In genomic region chr16:55155815-55156214, GRCh38 we compare ENCODE assay signal across 17 cellular contexts.
DNase-seq lines count a peak whose midpoint lies in the region; ATAC-seq and TF ChIP-seq lines count a peak whose summit lies in the region.
"Had no signal": no experiment of that assay in that cellular context is flagged by ENCODE, and none has a peak within 500 bp of the region (broad histone marks: within the 10 kb centered on the region; RNA-seq: fewer than 3 reads in every experiment).

No MANE protein-coding gene starts in this region.

- no peak overlapping the region for H3K27ac ChIP-seq in BLaER1 treated with 17β-estradiol and CSF1 and Interleukin-3, amounts not matched to agents 10 nM and 100 nM
- H3K27ac ChIP-seq in H9 (ENCODE audit: insufficient read length, low read depth, low read length) (no peak overlapping the region), endodermal cell (ENCODE audit: low read depth, low read length) (no peak overlapping the region), mesendoderm (ENCODE audit: low read depth, low read length) (no peak overlapping the region)
- H3K27ac ChIP-seq: KMS-11 had no signal

- no peak overlapping the region for H2BK120ac ChIP-seq in H9 (ENCODE audit: low read depth, low read length, poor library complexity, severe bottlenecking)
- H2BK120ac ChIP-seq in mesendoderm (ENCODE audit: low read depth, low read length), result no peak overlapping the region

- no peak overlapping the region for H4K5ac ChIP-seq in H9 (ENCODE audit: insufficient read length, low read depth, low read length)
- no peak overlapping the region for H4K5ac ChIP-seq in mesendoderm (ENCODE audit: low read length)

- H4K8ac ChIP-seq in H9 (replicated peaks; ENCODE audit: insufficient read length, low read depth, low read length) (no peak overlapping the region), mesendoderm (ENCODE audit: low read depth, low read length) (no peak overlapping the region)

- no peak overlapping the region for H4K91ac ChIP-seq in H9 (ENCODE audit: insufficient read length, low read depth, low read length)

- WGBS in H9 (ENCODE audit: extremely low coverage, insufficient read length, low lambda C conversion rate), result no CpG with 5 or more reads among the region's 9 CpGs
- WGBS in endodermal cell (ENCODE audit: insufficient coverage in 1 of 2, insufficient read length in 1 of 2), 2 experiments, result 85 to 88% methylated on average over 7 to 9 of the region's 9 CpGs
- no CpG with 5 or more reads among the region's 9 CpGs for WGBS in mesendoderm (ENCODE audit: extremely low coverage, insufficient coverage, low lambda C conversion rate)

- H2AK5ac ChIP-seq in H9 (ENCODE audit: insufficient read length, low read length) (no peak overlapping the region), mesendoderm (ENCODE audit: low read length) (no peak overlapping the region)

- H2AFZ ChIP-seq in H9 (ENCODE audit: low read length), result no peak overlapping the region

- H3K27me3 Mint-ChIP-seq in H9 (ENCODE audit: low read depth) (0 out of 2 replicates have a peak, but pooled peaks cover 3% of the 10 kb centered on the region), endodermal cell (ENCODE audit: insufficient read depth) (peaks cover 4% of the 10 kb centered on the region)
- H3K27me3 Mint-ChIP-seq in activated naive CD8-positive, alpha-beta T cell treated with anti-CD3 and anti-CD28 coated beads for 36 hours, result peaks cover 3% of the 10 kb centered on the region

- H3T11ph ChIP-seq in H9 (ENCODE audit: low read length), result no peak overlapping the region

- TF ChIP-seq CTCF in H9 (conservative IDR thresholded peaks at IDR 0.05) (peak; percentile 54), endodermal cell (conservative IDR thresholded peaks at IDR 0.05) (peak; percentile 40)

- H3K4me1 ChIP-seq in BLaER1 treated with 17β-estradiol and CSF1 and Interleukin-3, amounts not matched to agents 10 nM and 100 nM, result peaks cover 12 to 22% (median 20%) of the 10 kb centered on the region in 10 experiments
- H3K4me1 ChIP-seq in H9 (ENCODE audit: insufficient read depth, low read length) (peaks cover 2% of the 10 kb centered on the region; the same call in 1 of the 2 replicates), endodermal cell (ENCODE audit: control insufficient read depth, insufficient read depth, low read length) (no peaks in the 10 kb centered on the region), mesendoderm (ENCODE audit: control insufficient read depth, low read depth, low read length) (no peaks in the 10 kb centered on the region)

- peaks cover 10 to 11% of the 10 kb centered on the region in 2 experiments for H3K4me1 Mint-ChIP-seq in H9
- no peaks in the 10 kb centered on the region for H3K4me1 Mint-ChIP-seq in endodermal cell
- no peaks in the 10 kb centered on the region for H3K4me1 Mint-ChIP-seq in activated naive CD8-positive, alpha-beta T cell treated with anti-CD3 and anti-CD28 coated beads for 36 hours
- H3K4me1 Mint-ChIP-seq: CD4-positive, CD25-positive, alpha-beta regulatory T cell; CD8-positive, alpha-beta memory T cell had no signal

- H3K23ac ChIP-seq in H9 (ENCODE audit: insufficient read length, low read depth, low read length), result no peak overlapping the region
- no peak overlapping the region for H3K23ac ChIP-seq in mesendoderm (ENCODE audit: low read length)

- DNase-seq in H9 (peak; percentile 50), endodermal cell (peak; percentile 55), mesendoderm (peak; percentile 27)
- DNase-seq in activated naive CD8-positive, alpha-beta T cell treated with anti-CD3 and anti-CD28 coated beads for 36 hours, result no peak
- DNase-seq: 8988T; C1 segment of cervical spinal cord; CD4-positive, CD25-positive, alpha-beta regulatory T cell; CD8-positive, alpha-beta memory T cell; COR-L47; DMS 273 treated with DMSO at 0.1 percent for 48 hours; DMS53; GDM1 had no signal

- H3K56ac ChIP-seq in H9 (ENCODE audit: insufficient read length, low read depth, low read length), result no peak overlapping the region
- no peak overlapping the region for H3K56ac ChIP-seq in mesendoderm (ENCODE audit: low read length)

- H3K79me1 ChIP-seq in H9 (ENCODE audit: insufficient read depth, low read depth, low read length, poor library complexity, severe bottlenecking) (no peaks in the 10 kb centered on the region), mesendoderm (ENCODE audit: low read length) (no peaks in the 10 kb centered on the region)

- ATAC-seq in GM19463 (IDR thresholded peaks at IDR 0.05; ENCODE audit: unreplicated experiment), result no peak
- no peak for ATAC-seq in HG02852 (IDR thresholded peaks at IDR 0.05; ENCODE audit: unreplicated experiment)
- ATAC-seq: HCT116 had no signal

- no peak overlapping the region for H3K14ac ChIP-seq in H9 (ENCODE audit: insufficient read depth, low read length)

- peaks cover 0 to 5% (median 0%) of the 10 kb centered on the region in 3 experiments; a peak in 1 of 7 replicates for H3K36me3 Mint-ChIP-seq in H9 (ENCODE audit: insufficient read depth in 1 of 3, low read depth in 3 of 3)
- no peaks in the 10 kb centered on the region for H3K36me3 Mint-ChIP-seq in endodermal cell (ENCODE audit: low read depth)
- H3K36me3 Mint-ChIP-seq in activated naive CD8-positive, alpha-beta T cell treated with anti-CD3 and anti-CD28 coated beads for 36 hours, result no peaks in the 10 kb centered on the region
- H3K36me3 Mint-ChIP-seq: CD4-positive, CD25-positive, alpha-beta regulatory T cell; CD8-positive, alpha-beta memory T cell had no signal

- H2BK5ac ChIP-seq in H9 (ENCODE audit: insufficient read length, low read length), result no peak overlapping the region
- H2BK5ac ChIP-seq in mesendoderm (ENCODE audit: low read length), result no peak overlapping the region

- no peaks in the 10 kb centered on the region for H3K27me3 ChIP-seq in BLaER1 treated with 17β-estradiol and CSF1 and Interleukin-3, amounts not matched to agents 10 nM and 100 nM
- H3K27me3 ChIP-seq in H9 (ENCODE audit: insufficient read depth, low read length), result no peaks in the 10 kb centered on the region
- H3K27me3 ChIP-seq in endodermal cell (ENCODE audit: control insufficient read depth, insufficient read depth, low read length, poor library complexity, severe bottlenecking), result no peaks in the 10 kb centered on the region
- no peaks in the 10 kb centered on the region for H3K27me3 ChIP-seq in mesendoderm (ENCODE audit: insufficient read depth, low read length, poor library complexity)

- peak overlapping the region in 10 of 11 experiments; percentile 43 to 79 (median 62); a peak in 15 of 22 replicates for H3K4me2 ChIP-seq in BLaER1 treated with 17β-estradiol and CSF1 and Interleukin-3, amounts not matched to agents 10 nM and 100 nM
- H3K4me2 ChIP-seq in H9 (ENCODE audit: insufficient read depth, insufficient read length, low read length), result no peak overlapping the region
- no peak overlapping the region for H3K4me2 ChIP-seq in mesendoderm (ENCODE audit: low read length)
- H3K4me2 ChIP-seq: KMS-11 had no signal

- H3K36me3 ChIP-seq in BLaER1 treated with 17β-estradiol and CSF1 and Interleukin-3, amounts not matched to agents 10 nM and 100 nM, result no peaks in the 10 kb centered on the region
- H3K36me3 ChIP-seq in endodermal cell (ENCODE audit: control insufficient read depth, insufficient read depth, low read length) (no peaks in the 10 kb centered on the region), mesendoderm (ENCODE audit: control insufficient read depth, insufficient read depth, low read length) (no peaks in the 10 kb centered on the region)

- H3K23me2 ChIP-seq in H9 (ENCODE audit: insufficient read length, low read depth, low read length, poor library complexity, severe bottlenecking), result no peaks in the 10 kb centered on the region

- H2BK20ac ChIP-seq in H9 (ENCODE audit: low read depth, low read length, poor library complexity, severe bottlenecking), result no peak overlapping the region

- H3K4ac ChIP-seq in H9 (ENCODE audit: low read depth, low read length) (no peak overlapping the region), mesendoderm (ENCODE audit: low read depth, low read length) (no peak overlapping the region)

- H3K9ac ChIP-seq in BLaER1 treated with 17β-estradiol and CSF1 and Interleukin-3, amounts not matched to agents 10 nM and 100 nM, result no peak overlapping the region
- H3K9ac ChIP-seq in H9 (ENCODE audit: extremely low read depth, insufficient read length, low read length) (no peak overlapping the region), endodermal cell (ENCODE audit: extremely low read depth, low read length, poor library complexity, severe bottlenecking) (no peak overlapping the region), mesendoderm (ENCODE audit: low read length) (no peak overlapping the region)
- H3K9ac ChIP-seq: KMS-11 had no signal

- H3K4me3 Mint-ChIP-seq in H9 (no peak overlapping the region), endodermal cell (no peak overlapping the region)
- no peak overlapping the region for H3K4me3 Mint-ChIP-seq in activated naive CD8-positive, alpha-beta T cell treated with anti-CD3 and anti-CD28 coated beads for 36 hours
- H3K4me3 Mint-ChIP-seq: CD4-positive, CD25-positive, alpha-beta regulatory T cell; CD8-positive, alpha-beta memory T cell had no signal

- no peak overlapping the region for H2BK12ac ChIP-seq in H9 (ENCODE audit: insufficient read length, low read depth, low read length)

- H3K18ac ChIP-seq in H9 (ENCODE audit: insufficient read length, low read depth, low read length) (no peak overlapping the region), mesendoderm (ENCODE audit: low read length) (no peak overlapping the region)

- no peaks in the 10 kb centered on the region for H4K20me1 ChIP-seq in BLaER1 treated with 17β-estradiol and CSF1 and Interleukin-3, amounts not matched to agents 10 nM and 100 nM
- no peaks in the 10 kb centered on the region for H4K20me1 ChIP-seq in H9 (ENCODE audit: control insufficient read depth, insufficient read depth, insufficient read length)

- H3K4me3 ChIP-seq in BLaER1 treated with 17β-estradiol and CSF1 and Interleukin-3, amounts not matched to agents 10 nM and 100 nM, result no peak overlapping the region
- H3K4me3 ChIP-seq in endodermal cell (ENCODE audit: low read length) (no peak overlapping the region), mesendoderm (ENCODE audit: low read length) (no peak overlapping the region)

- H3K79me2 ChIP-seq in H9 (ENCODE audit: insufficient read depth, low read length) (no peaks in the 10 kb centered on the region), mesendoderm (ENCODE audit: control insufficient read depth, insufficient read depth, low read length) (no peaks in the 10 kb centered on the region)

- H3K9me3 Mint-ChIP-seq in H9 (peaks cover 4 to 5% of the 10 kb centered on the region in 2 experiments; a peak in 4 of 5 replicates), endodermal cell (no peaks in the 10 kb centered on the region)
- no peaks in the 10 kb centered on the region for H3K9me3 Mint-ChIP-seq in activated naive CD8-positive, alpha-beta T cell treated with anti-CD3 and anti-CD28 coated beads for 36 hours

- H3K9me3 ChIP-seq in BLaER1 treated with 17β-estradiol and CSF1 and Interleukin-3, amounts not matched to agents 10 nM and 100 nM (replicated peaks in 1 of 11), result 0 out of 22 replicates have a peak, but pooled peaks cover 0 to 6% (median 0%) of the 10 kb centered on the region in 11 experiments
- H3K9me3 ChIP-seq in H9 (ENCODE audit: control insufficient read depth, low read depth, low read length) (no peaks in the 10 kb centered on the region), endodermal cell (ENCODE audit: control insufficient read depth, low read length) (no peaks in the 10 kb centered on the region)

- H2BK15ac ChIP-seq in H9 (ENCODE audit: low read depth, low read length) (no peak overlapping the region), mesendoderm (replicated peaks; ENCODE audit: low read depth) (no peak overlapping the region)

- H3K27ac Mint-ChIP-seq in H9 (no peak overlapping the region; a peak in 1 of 7 replicates), endodermal cell (no peak overlapping the region)
- H3K27ac Mint-ChIP-seq in activated naive CD8-positive, alpha-beta T cell treated with anti-CD3 and anti-CD28 coated beads for 36 hours, result no peak overlapping the region
- H3K27ac Mint-ChIP-seq: CD4-positive, CD25-positive, alpha-beta regulatory T cell; CD8-positive, alpha-beta memory T cell had no signal

Comparison
In these comparisons a context has a peak if more than half of its experiments do, and no peak if none do; other contexts are left out.
1. H3K4me2 ChIP-seq: peak in BLaER1 treated with 17β-estradiol and CSF1 and Interleukin-3, amounts not matched to agents 10 nM and 100 nM (10 of 11); none in H9 (single experiment) and mesendoderm (single experiment).